Comparison of ENCODE assay signal across 11 cellular contexts in the genomic region with DNA sequence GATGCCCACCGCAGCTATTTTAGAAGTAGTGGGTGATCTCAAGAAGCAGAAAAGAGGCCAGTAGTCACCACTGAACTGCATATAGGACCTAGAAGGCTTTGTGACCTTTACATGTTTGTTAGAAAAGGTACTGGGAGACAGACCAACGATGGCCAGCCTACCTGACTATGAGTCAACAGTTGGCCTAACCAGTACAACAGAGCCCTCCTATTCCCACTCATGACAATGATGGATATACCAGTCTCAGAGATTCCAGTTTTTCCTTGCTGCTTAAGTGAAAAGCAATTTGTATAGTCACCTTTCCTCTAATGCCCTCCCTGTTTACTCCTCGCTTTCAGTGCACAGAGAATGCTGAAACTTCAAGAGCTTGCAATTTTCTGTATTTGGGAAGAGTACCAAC.
A peak's percentile ranks its signal among the peaks of the same experiment; 100 is the strongest.
DNase-seq lines count a peak whose midpoint lies in the region; ATAC-seq, FAIRE-seq and TF ChIP-seq lines count a peak whose summit lies in the region.
"Had no signal": no experiment of that assay in that cellular context is flagged by ENCODE, and none has a peak within 500 bp of the region (broad histone marks: within the 10 kb centered on the region; RNA-seq: fewer than 3 reads in every experiment).

No MANE protein-coding gene starts in this region.

- peaks cover 7% of the 10 kb centered on the region for H3K9me3 Mint-ChIP-seq in type B pancreatic cell

- dilution Hi-C loops in IMR-90 (cut with HindIII; ENCODE audit: low sequenced_read_pairs, unreplicated experiment) = no loop called here

- H2AK9ac ChIP-seq in IMR-90 (replicated peaks; ENCODE audit: low read depth, low read length, poor library complexity) = no peak overlapping the region

- H3K9ac ChIP-seq in IMR-90 (ENCODE audit: low read depth, low read length) (no peak overlapping the region), kidney (ENCODE audit: low read length in 2 of 2) (peak overlapping the region in 1 of 2 donors; percentile 7)

- no peak overlapping the region for H3K18ac ChIP-seq in IMR-90 (ENCODE audit: low read depth, low read length)

- H3K4me1 Mint-ChIP-seq in type B pancreatic cell (ENCODE audit: unreplicated experiment) = peaks cover 18% of the 10 kb centered on the region

- no peak overlapping the region for H4K5ac ChIP-seq in IMR-90 (ENCODE audit: low read depth, low read length)

- H3K27ac Mint-ChIP-seq in type B pancreatic cell = peak overlapping the region; percentile 59
- H3K27ac Mint-ChIP-seq: activated naive CD8-positive, alpha-beta T cell had no signal

- TF ChIP-seq CTCF in IMR-90 (conservative IDR thresholded peaks at IDR 0.05; ENCODE audit: low read depth, low read length) = no peak
- TF ChIP-seq CTCF in body of pancreas (IDR thresholded peaks at IDR 0.05) = no peak
- no peak for TF ChIP-seq CTCF in kidney (IDR thresholded peaks at IDR 0.05; ENCODE audit: borderline replicate concordance, extremely low read depth, insufficient read depth)
- TF ChIP-seq CTCF in type B pancreatic cell (conservative IDR thresholded peaks at IDR 0.05) = no peak
- TF ChIP-seq CTCF in ovary (IDR thresholded peaks at IDR 0.05) = no peak

- no peak overlapping the region for H2BK120ac ChIP-seq in IMR-90 (ENCODE audit: low read depth, low read length)

- WGBS in IMR-90 (ENCODE audit: extremely low coverage in 2 of 2, insufficient read length in 1 of 2), 2 experiments = 100% methylated on average over 1 of the region's 3 CpGs; no CpG with 5 or more reads in 1 of the 2 experiments
- 65 to 72% methylated on average over 3 of the region's 3 CpGs for WGBS in body of pancreas, 2 donors
- WGBS in ovary, 3 donors = 87 to 92% (median 90%) methylated on average over 3 of the region's 3 CpGs

- H3K27ac ChIP-seq in IMR-90 (ENCODE audit: insufficient read depth, low read length) = no peak overlapping the region
- peak overlapping the region; percentile 47 to 89 (median 68) for H3K27ac ChIP-seq in body of pancreas
- H3K27ac ChIP-seq in kidney (ENCODE audit: low read depth in 2 of 2, low read length in 2 of 2) = peak overlapping the region; percentile 55 to 76
- no peak overlapping the region for H3K27ac ChIP-seq in ovary

- intact Hi-C loops in IMR-90 (cut with micrococcal nuclease) (no loop called here), body of pancreas (cut with DNase I) (no loop called here), kidney (cut with DNase I) (no loop called here), ovary (cut with DNase I) (no loop called here)

- ATAC-seq in IMR-90 (ENCODE audit: low read depth) (no peak), body of pancreas (peak; percentile 49), GM18907 (IDR thresholded peaks at IDR 0.05; ENCODE audit: unreplicated experiment) (no peak)
- ATAC-seq: naive thymus-derived CD4-positive, alpha-beta T cell had no signal

- no peaks in the 10 kb centered on the region for H3K27me3 Mint-ChIP-seq in type B pancreatic cell
- H3K27me3 Mint-ChIP-seq: activated naive CD8-positive, alpha-beta T cell; naive thymus-derived CD4-positive, alpha-beta T cell had no signal

- DNase-seq in IMR-90 (no peak), body of pancreas (peak in 3 of 4 donors; percentile 32 to 56 (median 49)), kidney (no peak), type B pancreatic cell (ENCODE audit: extremely low spot score, unreplicated experiment) (no peak), ovary (no peak), NCI-H82 treated with DMSO at 0.1 percent for 48 hours (lab: John Stamatoyannopoulos, UW; ENCODE audit: unreplicated experiment) (no peak)
- DNase-seq: COR-L47; MG63; naive thymus-derived CD4-positive, alpha-beta T cell had no signal

- TF ChIP-seq EP300 in ovary (IDR thresholded peaks at IDR 0.05) = no peak

- H3K56ac ChIP-seq in IMR-90 (ENCODE audit: extremely low read depth, insufficient read depth, low read length) = no peak overlapping the region

- CTCF ChIA-PET in IMR-90 (lab: Yijun Ruan, JAX) = no interaction called here

- H4K91ac ChIP-seq in IMR-90 (ENCODE audit: insufficient read depth, low read depth, low read length) = no peak overlapping the region

- no peak overlapping the region for H3K4ac ChIP-seq in IMR-90 (ENCODE audit: low read depth, low read length)

- FAIRE-seq in kidney (lab: Jason Lieb, UNC) = no peak

- no peaks in the 10 kb centered on the region for H3K36me3 ChIP-seq in IMR-90 (ENCODE audit: control insufficient read depth, insufficient read depth, low read length)
- no peaks in the 10 kb centered on the region for H3K36me3 ChIP-seq in body of pancreas (replicated peaks in 1 of 2; ENCODE audit: insufficient read depth in 1 of 2, low read depth in 2 of 2)
- H3K36me3 ChIP-seq in kidney (ENCODE audit: control insufficient read depth in 1 of 2, insufficient read depth in 2 of 2, low read length in 2 of 2) = no peaks in the 10 kb centered on the region
- no peaks in the 10 kb centered on the region for H3K36me3 ChIP-seq in ovary
- H3K36me3 ChIP-seq: MG63 had no signal

- no peak overlapping the region for H3K14ac ChIP-seq in IMR-90 (replicated peaks; ENCODE audit: low read depth, low read length)

- no peak for TF ChIP-seq POLR2A in IMR-90 (IDR thresholded peaks at IDR 0.05; ENCODE audit: low read depth, low read length)
- no peak for TF ChIP-seq POLR2A in body of pancreas (IDR thresholded peaks at IDR 0.05)
- no peak for TF ChIP-seq POLR2A in ovary (IDR thresholded peaks at IDR 0.05)

- POLR2A ChIA-PET in IMR-90 (lab: Charles Lee; ENCODE audit: unreplicated experiment) = no interaction called here

- H3K36me3 Mint-ChIP-seq in type B pancreatic cell = peaks cover 4% of the 10 kb centered on the region

- peaks cover 34% of the 10 kb centered on the region; the same call in 1 of the 2 replicates for H4K20me1 ChIP-seq in IMR-90 (ENCODE audit: insufficient read depth, low read length)

- H3K4me1 ChIP-seq in IMR-90 (ENCODE audit: control insufficient read depth, insufficient read depth, low read length) (peaks cover 5% of the 10 kb centered on the region), body of pancreas (peaks cover 47% of the 10 kb centered on the region), kidney (ENCODE audit: control insufficient read depth in 1 of 2, insufficient read depth in 1 of 2, low read depth in 1 of 2, low read length in 2 of 2) (peaks cover 5 to 22% of the 10 kb centered on the region in 2 donors), ovary (ENCODE audit: insufficient read depth) (no peaks in the 10 kb centered on the region)

- peaks cover 7% of the 10 kb centered on the region; the same call in 1 of the 2 replicates for H3K9me1 ChIP-seq in IMR-90 (ENCODE audit: insufficient read depth, low read length)

- H3K9me3 ChIP-seq in IMR-90 (ENCODE audit: control insufficient read depth, insufficient read depth, low read length) (no peaks in the 10 kb centered on the region), body of pancreas (no peaks in the 10 kb centered on the region), kidney (ENCODE audit: control insufficient read depth in 1 of 2, low read length in 2 of 2) (no peaks in the 10 kb centered on the region), ovary (no peaks in the 10 kb centered on the region)
- H3K9me3 ChIP-seq: MG63 had no signal

- peak overlapping the region; percentile 26 for H3K4me3 Mint-ChIP-seq in type B pancreatic cell
- H3K4me3 Mint-ChIP-seq: activated naive CD8-positive, alpha-beta T cell; naive thymus-derived CD4-positive, alpha-beta T cell had no signal

- H3K79me1 ChIP-seq in IMR-90 (ENCODE audit: low read depth in 1 of 2, low read length in 2 of 2) = peaks cover 23 to 59% of the 10 kb centered on the region in 2 experiments; a peak in 3 of 4 replicates

- H2BK15ac ChIP-seq in IMR-90 (ENCODE audit: low read depth, low read length) = no peak overlapping the region

- H3K27me3 ChIP-seq in IMR-90 (ENCODE audit: control insufficient read depth, insufficient read depth, low read length) (no peaks in the 10 kb centered on the region), body of pancreas (no peaks in the 10 kb centered on the region), ovary (no peaks in the 10 kb centered on the region)
- H3K27me3 ChIP-seq: MG63 had no signal

- H3K4me2 ChIP-seq in IMR-90 (ENCODE audit: low read depth, low read length) = no peak overlapping the region

- no peak overlapping the region for H3K4me3 ChIP-seq in IMR-90 (ENCODE audit: insufficient read depth, low read depth, low read length)
- H3K4me3 ChIP-seq in body of pancreas = no peak overlapping the region
- no peak overlapping the region for H3K4me3 ChIP-seq in kidney (ENCODE audit: low read length in 2 of 2)
- no peak overlapping the region for H3K4me3 ChIP-seq in ovary
- H3K4me3 ChIP-seq: MG63 had no signal

- BruUV-seq in IMR-90 (replicated peaks; lab: Mats Ljungman, UMichigan) = no TSS peak

- in situ Hi-C loops in IMR-90 (cut with MboI; ENCODE audit: low sequenced_read_pairs) = no loop called here

- H2AK5ac ChIP-seq in IMR-90 (ENCODE audit: low read depth, low read length) = peak overlapping the region; percentile 31; the same call in 1 of the 2 replicates

- no peak for TF ChIP-seq RAD21 in IMR-90 (IDR thresholded peaks at IDR 0.05; ENCODE audit: low read length)

- no peak overlapping the region for H2BK5ac ChIP-seq in IMR-90 (ENCODE audit: low read depth, low read length, poor library complexity, severe bottlenecking)

- no peak overlapping the region for H2AFZ ChIP-seq in IMR-90 (replicated peaks; ENCODE audit: low read length, poor library complexity)

- no peak overlapping the region for H2BK20ac ChIP-seq in IMR-90 (ENCODE audit: low read depth, low read length)

- H3K23ac ChIP-seq in IMR-90 (ENCODE audit: low read depth, low read length) = no peak overlapping the region

- no peak overlapping the region for H4K8ac ChIP-seq in IMR-90 (ENCODE audit: low read depth in 2 of 2, low read length in 2 of 2)

TF ChIP-seq in IMR-90, 13 proteins besides CTCF, POLR2A, EP300 and RAD21 (continues in another document):
- TF ChIP-seq FOS (IDR thresholded peaks at IDR 0.05; ENCODE audit: low read depth, low read length) (no peak), RFX5 (IDR thresholded peaks at IDR 0.05; ENCODE audit: low read depth, low read length) (no peak), NFE2L2 (IDR thresholded peaks at IDR 0.05; ENCODE audit: low read depth, low read length) (no peak), SMC3 (IDR thresholded peaks at IDR 0.05; ENCODE audit: low read depth, low read length) (no peak), MAFK (IDR thresholded peaks at IDR 0.05; ENCODE audit: low read depth, low read length) (no peak)
- TF ChIP-seq, protein P1, sequence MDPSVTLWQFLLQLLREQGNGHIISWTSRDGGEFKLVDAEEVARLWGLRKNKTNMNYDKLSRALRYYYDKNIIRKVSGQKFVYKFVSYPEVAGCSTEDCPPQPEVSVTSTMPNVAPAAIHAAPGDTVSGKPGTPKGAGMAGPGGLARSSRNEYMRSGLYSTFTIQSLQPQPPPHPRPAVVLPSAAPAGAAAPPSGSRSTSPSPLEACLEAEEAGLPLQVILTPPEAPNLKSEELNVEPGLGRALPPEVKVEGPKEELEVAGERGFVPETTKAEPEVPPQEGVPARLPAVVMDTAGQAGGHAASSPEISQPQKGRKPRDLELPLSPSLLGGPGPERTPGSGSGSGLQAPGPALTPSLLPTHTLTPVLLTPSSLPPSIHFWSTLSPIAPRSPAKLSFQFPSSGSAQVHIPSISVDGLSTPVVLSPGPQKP (IDR thresholded peaks at IDR 0.05; ENCODE audit: borderline replicate concordance, low read depth, low read length) = no peak

Comparison
In these comparisons a context has a peak if more than half of its experiments do, and no peak if none do; other contexts are left out.
1. DNase-seq: peak in body of pancreas (3 of 4); none in IMR-90 (single experiment), kidney (single experiment), type B pancreatic cell (single experiment), ovary (0 of 5) and NCI-H82 treated with DMSO at 0.1 percent for 48 hours (single experiment).
2. H3K27ac ChIP-seq: peak in body of pancreas (4 of 4) and kidney (2 of 2); none in IMR-90 (single experiment) and ovary (0 of 2).